Comparison of ENCODE assay signal across 8 cellular contexts in the genomic region with DNA sequence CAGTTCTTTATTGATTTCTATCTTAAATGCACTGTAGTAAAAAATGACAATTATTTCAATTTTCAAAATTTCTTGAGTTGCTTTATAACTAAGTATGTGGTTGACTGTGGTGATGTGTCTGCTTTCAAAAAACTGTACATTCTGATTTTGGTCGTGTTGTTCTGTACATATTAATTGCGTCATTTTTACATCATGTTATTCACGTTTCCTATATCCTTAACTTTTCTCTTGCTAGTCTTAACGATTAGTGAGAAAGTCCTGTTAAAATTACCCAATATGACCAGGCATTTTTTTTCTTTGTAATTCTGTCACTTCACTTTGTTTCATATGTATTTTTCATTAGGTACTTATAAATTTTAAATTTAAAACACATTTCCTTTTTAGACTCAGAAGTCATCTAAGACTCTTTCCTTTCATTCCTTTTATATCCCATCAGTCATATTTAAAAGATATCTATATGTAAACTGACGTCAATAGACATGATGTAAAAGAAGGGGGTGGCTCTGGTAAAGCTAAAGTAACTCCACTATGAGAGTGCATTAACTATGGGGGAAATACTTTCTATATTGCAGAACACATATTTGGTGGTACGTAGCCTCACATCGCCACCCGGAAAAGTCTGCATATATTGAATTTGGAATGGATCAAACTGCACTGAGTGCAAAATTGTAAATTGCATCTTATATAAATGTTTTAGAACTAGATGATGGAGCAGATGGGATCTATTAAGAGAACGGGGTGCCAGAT. TPM values are rescaled to one million over a fixed set of nuclear protein-coding genes. Genes with fewer than 3 reads are reported as not detected.
DNase-seq lines count a peak whose midpoint lies in the region; ATAC-seq and TF ChIP-seq lines count a peak whose summit lies in the region.

No MANE protein-coding gene starts in this region.

- H3K9me3 ChIP-seq in ES-I3 (ENCODE audit: control insufficient read depth, insufficient read depth, low read length) (no peaks in the 10 kb centered on the region), OCI-LY1 (ENCODE audit: low read length) (no peaks in the 10 kb centered on the region), trophoblast cell (ENCODE audit: insufficient read depth, low read depth, low read length) (no peaks in the 10 kb centered on the region)

- no peaks in the 10 kb centered on the region for H4K20me1 ChIP-seq in OCI-LY1 (ENCODE audit: insufficient read depth, low read length)

- H3K9ac ChIP-seq in ES-I3 (ENCODE audit: low read depth, low read length) (peak overlapping the region; percentile 76; the same call in 1 of the 2 replicates), OCI-LY1 (ENCODE audit: low read length) (peak overlapping the region; percentile 92), trophoblast cell (ENCODE audit: low read length) (no peak overlapping the region)

- no peaks in the 10 kb centered on the region for H3K4me1 ChIP-seq in ES-I3 (ENCODE audit: insufficient read depth, low read length)
- H3K4me1 ChIP-seq in OCI-LY1 (ENCODE audit: insufficient read depth, low read length, severe bottlenecking): peaks cover 29% of the 10 kb centered on the region
- H3K4me1 ChIP-seq in trophoblast cell (ENCODE audit: control insufficient read depth in 1 of 2, insufficient read depth in 2 of 2, low read length in 2 of 2): peaks cover 0 to 4% of the 10 kb centered on the region in 2 experiments

- H2BK12ac ChIP-seq in trophoblast cell (ENCODE audit: low read length): no peak overlapping the region

- H3K27me3 Mint-ChIP-seq in endothelial cell (ENCODE audit: unreplicated experiment): peaks cover 3% of the 10 kb centered on the region

- H4K8ac ChIP-seq in trophoblast cell (ENCODE audit: low read depth, low read length): no peak overlapping the region

- peaks cover 9% of the 10 kb centered on the region for H3K36me3 ChIP-seq in ES-I3 (ENCODE audit: insufficient read depth, low read length)
- peaks cover 19% of the 10 kb centered on the region for H3K36me3 ChIP-seq in OCI-LY1 (ENCODE audit: insufficient read depth, low read length)
- H3K36me3 ChIP-seq in trophoblast cell (ENCODE audit: control insufficient read depth in 1 of 2, insufficient read depth in 2 of 2, low read length in 2 of 2): peaks cover 6 to 11% of the 10 kb centered on the region in 2 experiments

- H3K4me2 ChIP-seq in OCI-LY1 (ENCODE audit: low read length) (peak overlapping the region; percentile 92), trophoblast cell (ENCODE audit: low read length) (peak overlapping the region; percentile 55)

- H2AFZ ChIP-seq in OCI-LY1 (ENCODE audit: low read length) (no peak overlapping the region), trophoblast cell (ENCODE audit: insufficient read depth, low read length, poor library complexity) (no peak overlapping the region)

- no peak overlapping the region for H4K12ac ChIP-seq in trophoblast cell (ENCODE audit: low read depth, low read length)

- H2AK5ac ChIP-seq in trophoblast cell (ENCODE audit: low read length): no peak overlapping the region

- H4K91ac ChIP-seq in trophoblast cell (ENCODE audit: low read depth, low read length): no peak overlapping the region

- H3K9me2 ChIP-seq in OCI-LY1 (ENCODE audit: low read depth, low read length): no peaks in the 10 kb centered on the region

- peak overlapping the region; percentile 93 for H3K27ac ChIP-seq in OCI-LY1 (ENCODE audit: low read depth, low read length, poor library complexity, severe bottlenecking)
- H3K27ac ChIP-seq in trophoblast cell (ENCODE audit: low read depth, low read length): no peak overlapping the region

- H3K36me3 Mint-ChIP-seq in endothelial cell (ENCODE audit: low read depth, unreplicated experiment): peaks cover 10% of the 10 kb centered on the region

- no CpG with 5 or more reads among the region's 9 CpGs for WGBS in trophoblast cell (ENCODE audit: extremely low coverage, insufficient coverage, insufficient read length)

- H3K9me3 Mint-ChIP-seq in endothelial cell (ENCODE audit: unreplicated experiment): no peaks in the 10 kb centered on the region

- peak overlapping the region; percentile 98 for H3K4me3 Mint-ChIP-seq in endothelial cell (ENCODE audit: unreplicated experiment)

- no peaks in the 10 kb centered on the region for H3F3A ChIP-seq in OCI-LY1 (ENCODE audit: insufficient read depth, low read length)

- H3K79me2 ChIP-seq in OCI-LY1 (ENCODE audit: insufficient read depth, low read length) (peaks cover 16% of the 10 kb centered on the region; the same call in 1 of the 2 replicates), trophoblast cell (ENCODE audit: control insufficient read depth, insufficient read depth, low read length, poor library complexity) (peaks cover 8% of the 10 kb centered on the region)

- no peak overlapping the region for H3K18ac ChIP-seq in trophoblast cell (ENCODE audit: low read length)

- no peak overlapping the region for H2BK120ac ChIP-seq in trophoblast cell (ENCODE audit: insufficient read depth, low read length, poor library complexity)

- peaks cover 14% of the 10 kb centered on the region for H3K4me1 Mint-ChIP-seq in endothelial cell (ENCODE audit: unreplicated experiment)

- H2BK5ac ChIP-seq in trophoblast cell (ENCODE audit: low read depth, low read length, poor library complexity): no peak overlapping the region

- ATAC-seq in HG03520 (IDR thresholded peaks at IDR 0.05; ENCODE audit: unreplicated experiment) (no peak), GM19467 (IDR thresholded peaks at IDR 0.05; ENCODE audit: unreplicated experiment) (no peak)

- no peak overlapping the region for H3K23ac ChIP-seq in trophoblast cell (ENCODE audit: low read length)

- H3K4me3 ChIP-seq in OCI-LY1 (ENCODE audit: low read depth, low read length, poor library complexity, severe bottlenecking): peak overlapping the region; percentile 82
- no peak overlapping the region for H3K4me3 ChIP-seq in trophoblast cell (ENCODE audit: low read depth, low read length)

- no peaks in the 10 kb centered on the region for H3K27me3 ChIP-seq in OCI-LY1 (ENCODE audit: insufficient read depth, low read length)
- no peaks in the 10 kb centered on the region for H3K27me3 ChIP-seq in trophoblast cell (ENCODE audit: insufficient read depth, low read length)

- H3K14ac ChIP-seq in trophoblast cell (ENCODE audit: low read length): no peak overlapping the region

- DNase-seq in endothelial cell (ENCODE audit: low spot score): no peak
- no peak for DNase-seq in trophoblast cell
- no peak for DNase-seq in GM19238 (ENCODE audit: insufficient read length, low spot score)
- no peak for DNase-seq in SHP77 (lab: John Stamatoyannopoulos, UW)

- H3K27ac Mint-ChIP-seq in endothelial cell (ENCODE audit: unreplicated experiment): peak overlapping the region; percentile 99

- H3K79me1 ChIP-seq in trophoblast cell (ENCODE audit: low read length): peaks cover 10% of the 10 kb centered on the region

- TF ChIP-seq CTCF in OCI-LY1 (IDR thresholded peaks at IDR 0.05; ENCODE audit: low read length): no peak
- TF ChIP-seq CTCF in endothelial cell (IDR thresholded peaks at IDR 0.05; ENCODE audit: unreplicated experiment): no peak

- H3K4ac ChIP-seq in trophoblast cell (ENCODE audit: low read depth, low read length): no peak overlapping the region

RNA-seq across cellular contexts. Expression of gene COA6, which starts 1.1 kb away (rescaled TPM):
- 21.2 TPM for total RNA-seq in endothelial cell (ENCODE audit: unreplicated experiment)
- polyA plus RNA-seq in trophoblast cell (2013): 35.9 and 36.7 TPM in 2 replicates
